ENCODE assay signal across 8 cellular contexts in genomic region chr1:31765041-31765467, GRCh38. TPM values are rescaled to one million over a fixed set of nuclear protein-coding genes. Genes with fewer than 3 reads are reported as not detected.
A peak's percentile ranks its signal among the peaks of the same experiment; 100 is the strongest.
DNase-seq lines count a peak whose midpoint lies in the region; ATAC-seq and TF ChIP-seq lines count a peak whose summit lies in the region.

No MANE protein-coding gene starts in this region.

- no peak overlapping the region for H3K27ac Mint-ChIP-seq in stimulated activated naive CD8-positive, alpha-beta T cell treated with anti-CD3 and anti-CD28 coated beads, Interleukin-15, amount 100 ng/mL, for 72 hours

- H3K36me3 ChIP-seq in upper lobe of right lung = no peaks in the 10 kb centered on the region

- H3K9me3 ChIP-seq in upper lobe of right lung = no peaks in the 10 kb centered on the region

- TF ChIP-seq POLR2A in GM18505 (IDR thresholded peaks at IDR 0.05; ENCODE audit: borderline replicate concordance, extremely low read depth, insufficient read depth, insufficient read length) = no peak

- no peak for TF ChIP-seq CTCF in upper lobe of right lung (IDR thresholded peaks at IDR 0.05)

- H3K27ac ChIP-seq in upper lobe of right lung = no peak overlapping the region

- peak; percentile 53 for DNase-seq in stimulated activated naive CD8-positive, alpha-beta T cell treated with anti-CD3 and anti-CD28 coated beads, Interleukin-15, Interleukin-2, amounts not matched to agents 100 U/mL and 50 U/mL, for 24 hours
- no peak for DNase-seq in stimulated activated naive CD8-positive, alpha-beta T cell treated with anti-CD3 and anti-CD28 coated beads, Interleukin-15, amount 100 ng/mL, for 72 hours
- DNase-seq in NCI-H526 (lab: John Stamatoyannopoulos, UW) (peak; percentile 70 to 82), dermis microvascular lymphatic vessel endothelial cell (ENCODE audit: low read depth in 2 of 2) (peak; percentile 30 to 51), superior temporal gyrus (ENCODE audit: extremely low spot score) (peak; percentile 75), upper lobe of right lung (no peak)
- DNase-seq in activated CD8-positive, alpha-beta memory T cell treated with anti-CD3 and anti-CD28 coated beads for 24 hours = no peak

- H3K27me3 Mint-ChIP-seq in stimulated activated naive CD8-positive, alpha-beta T cell treated with anti-CD3 and anti-CD28 coated beads, Interleukin-15, amount 100 ng/mL, for 72 hours = peaks cover 43% of the 10 kb centered on the region

- H3K4me1 ChIP-seq in upper lobe of right lung = peaks cover 21% of the 10 kb centered on the region

- peaks cover 47% of the 10 kb centered on the region for H3K4me1 Mint-ChIP-seq in stimulated activated naive CD8-positive, alpha-beta T cell treated with anti-CD3 and anti-CD28 coated beads, Interleukin-15, amount 100 ng/mL, for 72 hours

- no peak for ATAC-seq in stimulated activated naive CD8-positive, alpha-beta T cell treated with anti-CD3 and anti-CD28 coated beads, Interleukin-15, Interleukin-2, amounts not matched to agents 100 U/mL and 50 U/mL, for 24 hours
- no peak for ATAC-seq in stimulated activated naive CD8-positive, alpha-beta T cell treated with anti-CD3 and anti-CD28 coated beads, Interleukin-15, amount 100 ng/mL, for 72 hours
- no peak for ATAC-seq in GM18505 (IDR thresholded peaks at IDR 0.05; ENCODE audit: unreplicated experiment)
- no peak for ATAC-seq in upper lobe of right lung

- H3K4me3 Mint-ChIP-seq in stimulated activated naive CD8-positive, alpha-beta T cell treated with anti-CD3 and anti-CD28 coated beads, Interleukin-15, amount 100 ng/mL, for 72 hours = no peak overlapping the region

- no peaks in the 10 kb centered on the region for H3K9me3 Mint-ChIP-seq in stimulated activated naive CD8-positive, alpha-beta T cell treated with anti-CD3 and anti-CD28 coated beads, Interleukin-15, amount 100 ng/mL, for 72 hours

- H3K4me3 ChIP-seq in upper lobe of right lung = no peak overlapping the region

- intact Hi-C loops in upper lobe of right lung (cut with DNase I) = no loop called here

- peaks cover 33% of the 10 kb centered on the region for H3K27me3 ChIP-seq in upper lobe of right lung

RNA-seq across cellular contexts. Expression of gene ADGRB2, which starts 0.9 kb away (rescaled TPM):
- 0.26 and 0.51 TPM in 2 replicates for total RNA-seq in dermis microvascular lymphatic vessel endothelial cell
- total RNA-seq in upper lobe of right lung = 0.69 TPM

RNA-seq across cellular contexts. Expression of gene SPOCD1, which starts 50.8 kb away (rescaled TPM):
- total RNA-seq in dermis microvascular lymphatic vessel endothelial cell (2.5 and 4.0 TPM in 2 replicates), upper lobe of right lung (31.4 TPM)

Comparison
In these comparisons a context has a peak if more than half of its experiments do, and no peak if none do; other contexts are left out.
1. DNase-seq: peak in stimulated activated naive CD8-positive, alpha-beta T cell treated with anti-CD3 and anti-CD28 coated beads, Interleukin-15, Interleukin-2, amounts not matched to agents 100 U/mL and 50 U/mL, for 24 hours (single experiment), NCI-H526 (2 of 2), dermis microvascular lymphatic vessel endothelial cell (2 of 2) and superior temporal gyrus (single experiment); none in stimulated activated naive CD8-positive, alpha-beta T cell treated with anti-CD3 and anti-CD28 coated beads, Interleukin-15, amount 100 ng/mL, for 72 hours (0 of 2), upper lobe of right lung (single experiment) and activated CD8-positive, alpha-beta memory T cell treated with anti-CD3 and anti-CD28 coated beads for 24 hours (single experiment).